ENCODE assay signal across 19 cellular contexts in the genomic region with DNA sequence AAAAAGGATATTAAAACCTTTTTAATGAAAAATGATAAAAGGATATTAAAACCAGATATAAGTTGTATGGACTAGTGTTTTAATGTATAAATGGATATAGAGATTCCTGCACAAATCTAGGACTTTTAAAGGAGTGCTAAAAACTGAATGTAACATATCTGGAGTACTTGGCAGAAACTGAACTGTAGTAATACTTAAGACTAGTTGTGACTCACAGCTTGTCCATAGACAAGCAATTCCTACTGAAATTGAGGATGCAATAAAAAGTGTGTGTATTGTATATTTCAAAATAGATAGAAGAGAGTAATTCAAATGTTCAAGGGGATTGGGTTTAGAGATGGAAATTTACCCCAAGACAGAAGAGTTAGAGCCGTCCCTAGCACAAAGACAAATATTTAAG. TPM values are rescaled to one million over a fixed set of nuclear protein-coding genes. Genes with fewer than 3 reads are reported as not detected.
DNase-seq lines count a peak whose midpoint lies in the region; FAIRE-seq and TF ChIP-seq lines count a peak whose summit lies in the region.
"Had no signal": no experiment of that assay in that cellular context is flagged by ENCODE, and none has a peak within 500 bp of the region (broad histone marks: within the 10 kb centered on the region; RNA-seq: fewer than 3 reads in every experiment).

No MANE protein-coding gene starts in this region.

- no peak for TF ChIP-seq EP300 in ovary (IDR thresholded peaks at IDR 0.05)

- BruUV-seq in MCF 10A (replicated peaks; lab: Mats Ljungman, UMichigan), result no TSS peak

- peak; percentile 10 for DNase-seq in MCF 10A (ENCODE audit: unreplicated experiment)
- DNase-seq in breast epithelium (ENCODE audit: low spot score in 2 of 2), result no peak
- DNase-seq in astrocyte (ENCODE audit: low read depth), result peak; percentile 26
- peak; percentile 45 for DNase-seq in fibroblast of pulmonary artery (ENCODE audit: low read depth)
- DNase-seq in ovary, result no peak
- DNase-seq in mesothelial cell of epicardium (ENCODE audit: low spot score in 2 of 2, unreplicated experiment in 2 of 2), result no peak
- DNase-seq in retina, result no peak
- DNase-seq in dorsolateral prefrontal cortex, result no peak
- DNase-seq: Caco-2, DMS53, NCI-H1436, NCI-H2081, NCI-H510A treated with DMSO at 0.1 percent for 48 hours, Peyer's patch, Right ventricle myocardium superior, SK-N-SH had no signal

- no peak overlapping the region for H3K27ac ChIP-seq in breast epithelium
- no peak overlapping the region for H3K27ac ChIP-seq in astrocyte (ENCODE audit: low read depth, low read length)
- no peak overlapping the region for H3K27ac ChIP-seq in ovary
- H3K27ac ChIP-seq in dorsolateral prefrontal cortex, result no peak overlapping the region
- H3K27ac ChIP-seq: 22Rv1, Peyer's patch had no signal

- H3K27me3 ChIP-seq in breast epithelium (no peaks in the 10 kb centered on the region), astrocyte (ENCODE audit: insufficient read depth, low read length) (no peaks in the 10 kb centered on the region), ovary (no peaks in the 10 kb centered on the region), dorsolateral prefrontal cortex (no peaks in the 10 kb centered on the region)
- H3K27me3 ChIP-seq: Peyer's patch had no signal

- peaks cover 9% of the 10 kb centered on the region for H4K20me1 ChIP-seq in astrocyte (ENCODE audit: insufficient read depth, low read length)

- H3K9me3 Mint-ChIP-seq in MCF 10A (ENCODE audit: unreplicated experiment) (no peaks in the 10 kb centered on the region), astrocyte (ENCODE audit: unreplicated experiment) (no peaks in the 10 kb centered on the region), mesothelial cell of epicardium (no peaks in the 10 kb centered on the region)
- H3K9me3 Mint-ChIP-seq: CD14-positive monocyte had no signal

- H3K27ac Mint-ChIP-seq in MCF 10A (ENCODE audit: low read depth, unreplicated experiment), result no peak overlapping the region
- H3K27ac Mint-ChIP-seq in astrocyte (ENCODE audit: unreplicated experiment), result no peak overlapping the region
- no peak overlapping the region for H3K27ac Mint-ChIP-seq in mesothelial cell of epicardium
- H3K27ac Mint-ChIP-seq: CD14-positive monocyte had no signal

- H3K79me2 ChIP-seq in astrocyte (ENCODE audit: insufficient read depth, low read length), result no peaks in the 10 kb centered on the region

- peaks cover 15% of the 10 kb centered on the region for H3K4me1 Mint-ChIP-seq in MCF 10A (ENCODE audit: insufficient read depth, unreplicated experiment)
- H3K4me1 Mint-ChIP-seq in astrocyte (ENCODE audit: low read depth, unreplicated experiment), result peaks cover 34% of the 10 kb centered on the region
- H3K4me1 Mint-ChIP-seq in mesothelial cell of epicardium, result peaks cover 11% of the 10 kb centered on the region
- H3K4me1 Mint-ChIP-seq: CD14-positive monocyte had no signal

- H3K4me3 Mint-ChIP-seq in MCF 10A (ENCODE audit: unreplicated experiment) (no peak overlapping the region), astrocyte (ENCODE audit: unreplicated experiment) (no peak overlapping the region), mesothelial cell of epicardium (no peak overlapping the region)
- H3K4me3 Mint-ChIP-seq: CD14-positive monocyte had no signal

- H3K27me3 Mint-ChIP-seq in MCF 10A (ENCODE audit: insufficient read depth, unreplicated experiment) (no peaks in the 10 kb centered on the region), astrocyte (ENCODE audit: low read depth, unreplicated experiment) (no peaks in the 10 kb centered on the region), mesothelial cell of epicardium (ENCODE audit: low read depth) (no peaks in the 10 kb centered on the region)

- no peaks in the 10 kb centered on the region for H3K9me3 ChIP-seq in breast epithelium
- H3K9me3 ChIP-seq in astrocyte (ENCODE audit: insufficient read depth, low read depth, low read length), result no peaks in the 10 kb centered on the region
- no peaks in the 10 kb centered on the region for H3K9me3 ChIP-seq in ovary
- H3K9me3 ChIP-seq: Caco-2, Peyer's patch, SK-N-SH had no signal

- no peak for TF ChIP-seq CTCF in MCF 10A (IDR thresholded peaks at IDR 0.05; ENCODE audit: unreplicated experiment)
- no peak for TF ChIP-seq CTCF in breast epithelium (IDR thresholded peaks at IDR 0.05)
- TF ChIP-seq CTCF in astrocyte (IDR thresholded peaks at IDR 0.05; ENCODE audit: insufficient read depth, low read depth, low read length), result no peak
- no peak for TF ChIP-seq CTCF in fibroblast of pulmonary artery (IDR thresholded peaks at IDR 0.05; ENCODE audit: low read length, missing control alignments)
- TF ChIP-seq CTCF in ovary (IDR thresholded peaks at IDR 0.05), result no peak
- no peak for TF ChIP-seq CTCF in mesothelial cell of epicardium (IDR thresholded peaks at IDR 0.05; ENCODE audit: unreplicated experiment)
- TF ChIP-seq CTCF in dorsolateral prefrontal cortex (IDR thresholded peaks at IDR 0.05 in 54 of 56, conservative IDR thresholded peaks at IDR 0.05 in 2 of 56; ENCODE audit: low read depth in 1 of 56, partially characterized antibody in 56 of 56), result no peak

- H3K4me3 ChIP-seq in breast epithelium (no peak overlapping the region), astrocyte (ENCODE audit: insufficient read depth, low read depth, low read length) (no peak overlapping the region), fibroblast of pulmonary artery (replicated peaks; ENCODE audit: low read depth, low read length) (no peak overlapping the region), ovary (no peak overlapping the region), dorsolateral prefrontal cortex (no peak overlapping the region)
- H3K4me3 ChIP-seq: Peyer's patch had no signal

- CTCF ChIA-PET in MCF 10A (lab: Yijun Ruan, JAX), result interaction anchor here (0.6 to 1.6 kb wide), 2 partner anchors 8 to 1498 kb away, joined by 3 read pairs; no protein-coding TSS in a partner anchor

- no peak overlapping the region for H3K9ac ChIP-seq in astrocyte (ENCODE audit: low read length)
- H3K9ac ChIP-seq: SK-N-SH had no signal

- H3K4me2 ChIP-seq in astrocyte (ENCODE audit: low read length), result no peak overlapping the region
- H3K4me2 ChIP-seq: SK-N-SH had no signal

- 92 to 94% (median 93%) methylated on average over 1 of the region's 1 CpG for whole genome bisulfite sequencing in ovary, 3 donors

- no peak for FAIRE-seq in astrocyte (lab: Jason Lieb, UNC)
- FAIRE-seq: G401.6 had no signal

- H3K4me1 ChIP-seq in breast epithelium, result no peaks in the 10 kb centered on the region
- peaks cover 7% of the 10 kb centered on the region for H3K4me1 ChIP-seq in astrocyte (ENCODE audit: insufficient read depth, low read length)
- no peaks in the 10 kb centered on the region for H3K4me1 ChIP-seq in ovary (ENCODE audit: insufficient read depth)
- H3K4me1 ChIP-seq: Peyer's patch had no signal

- H3K36me3 ChIP-seq in breast epithelium, result no peaks in the 10 kb centered on the region
- H3K36me3 ChIP-seq in astrocyte (ENCODE audit: insufficient read depth, low read length), result no peaks in the 10 kb centered on the region
- H3K36me3 ChIP-seq in ovary, result no peaks in the 10 kb centered on the region

- H2AFZ ChIP-seq in astrocyte (ENCODE audit: low read depth, low read length), result no peak overlapping the region

- POLR2A ChIA-PET in MCF 10A (lab: Yijun Ruan, JAX), result no interaction called here

- intact Hi-C loops in MCF 10A (cut with micrococcal nuclease), result no loop called here
- intact Hi-C loops in breast epithelium (cut with DNase I; ENCODE audit: low total_unique reads), result no loop called here
- intact Hi-C loops in ovary (cut with DNase I), result no loop called here
- intact Hi-C loops in dorsolateral prefrontal cortex (cut with DNase I), result loop anchor here in 1 of 2 donors (5.0 kb wide), 1 partner anchor 270 kb away; a partner anchor contains a TSS

- H3K36me3 Mint-ChIP-seq in MCF 10A (ENCODE audit: insufficient read depth, unreplicated experiment) (peaks cover 42% of the 10 kb centered on the region), astrocyte (ENCODE audit: low read depth, unreplicated experiment) (peaks cover 2% of the 10 kb centered on the region), mesothelial cell of epicardium (no peaks in the 10 kb centered on the region)

- TF ChIP-seq POLR2A in breast epithelium (IDR thresholded peaks at IDR 0.05) (no peak), ovary (IDR thresholded peaks at IDR 0.05) (no peak)

RNA-seq across cellular contexts. Expression of a gene that starts 59.6 kb away (rescaled TPM):
- total RNA-seq in MCF 10A (2022), result 3.9 and 5.6 TPM in 2 replicates
- 10 to 100 TPM; 14.1 to 21.5 (median 15.8) TPM for total RNA-seq in breast epithelium
- 9.4 and 10.9 TPM in 2 replicates for total RNA-seq in astrocyte
- total RNA-seq in ovary, result 10 to 100 TPM in 3 of 7 donors, 1 to 10 TPM in 4; 7.8 to 22.2 (median 9.0) TPM
- polyA plus RNA-seq in ovary, result 10 to 100 TPM in 1 of 2 donors, 1 to 10 TPM in 1; 5.4 to 10.9 TPM
- 10.5 to 12.7 TPM (median 10.6 TPM) in 3 replicates for total RNA-seq in mesothelial cell of epicardium
- total RNA-seq in dorsolateral prefrontal cortex, result 10 to 100 TPM; 13.8 to 42.2 (median 27.4) TPM

Comparison
In these comparisons a context has a peak if more than half of its experiments do, and no peak if none do; other contexts are left out.
1. DNase-seq: peak in MCF 10A (single experiment), astrocyte (single experiment) and fibroblast of pulmonary artery (single experiment); none in breast epithelium (0 of 2), ovary (0 of 5), mesothelial cell of epicardium (0 of 2), retina (single experiment) and dorsolateral prefrontal cortex (0 of 10).